1 cellular context compared by ENCODE assay signal in genomic region chr2:162071016-162071415, GRCh38.
TF ChIP-seq lines count a peak whose summit lies in the region.

No MANE protein-coding gene starts in this region.

TF ChIP-seq in HepG2, 621 proteins besides CTCF, POLR2A, EP300 and RAD21 (continued from another document):
- no peak for TF ChIP-seq ATRX (CRISPR knock-in tag; IDR thresholded peaks at IDR 0.05; ENCODE audit: borderline replicate concordance)
- TF ChIP-seq ZNF12 (CRISPR knock-in tag; IDR thresholded peaks at IDR 0.05), result no peak
- no peak for TF ChIP-seq MED8 (CRISPR knock-in tag; IDR thresholded peaks at IDR 0.05; ENCODE audit: insufficient replicate concordance)
- TF ChIP-seq NFYB (CRISPR knock-in tag; IDR thresholded peaks at IDR 0.05), result no peak
- TF ChIP-seq CHCHD3 (CRISPR knock-in tag; IDR thresholded peaks at IDR 0.05), result no peak
- TF ChIP-seq CBFB (CRISPR knock-in tag; IDR thresholded peaks at IDR 0.05), result no peak
